19 cellular contexts compared by ENCODE assay signal in genomic region chr2:16084274-16084673, GRCh38.
A peak's percentile ranks its signal among the peaks of the same experiment; 100 is the strongest.
DNase-seq lines count a peak whose midpoint lies in the region; FAIRE-seq and TF ChIP-seq lines count a peak whose summit lies in the region.
"Had no signal": no experiment of that assay in that cellular context is flagged by ENCODE, and none has a peak within 500 bp of the region (broad histone marks: within the 10 kb centered on the region; RNA-seq: fewer than 3 reads in every experiment).

No MANE protein-coding gene starts in this region.

- FAIRE-seq in HTR-8/SVneo (lab: Jason Lieb, UNC), result no peak
- FAIRE-seq: G401.6, GM12892, H54 had no signal

- no peak overlapping the region for H3K14ac ChIP-seq in neuronal stem cell (ENCODE audit: low read length)

- no peaks in the 10 kb centered on the region for H3K4me1 ChIP-seq in endodermal cell (ENCODE audit: control insufficient read depth, insufficient read depth, low read length)
- H3K4me1 ChIP-seq in neuronal stem cell (ENCODE audit: control insufficient read depth in 2 of 2, insufficient read depth in 1 of 2, low read depth in 1 of 2, low read length in 2 of 2), result peaks cover 16 to 34% of the 10 kb centered on the region in 2 donors
- H3K4me1 ChIP-seq: Caco-2, HAP-1 had no signal

- H3K9me3 Mint-ChIP-seq in endodermal cell (no peaks in the 10 kb centered on the region), neural crest cell (no peaks in the 10 kb centered on the region), MCF 10A (ENCODE audit: unreplicated experiment) (peaks cover 8% of the 10 kb centered on the region)
- H3K9me3 Mint-ChIP-seq: CD8-positive, alpha-beta T cell had no signal

- 37 to 78% methylated on average over 2 to 8 of the region's 8 CpGs for WGBS in endodermal cell (ENCODE audit: insufficient coverage in 1 of 2, insufficient read length in 1 of 2), 2 experiments
- no CpG with 5 or more reads among the region's 8 CpGs for WGBS in neuronal stem cell (ENCODE audit: extremely low coverage in 2 of 2, insufficient read length in 2 of 2, insufficient replicate concordance in 1 of 2), 2 donors

- no peak overlapping the region for H2BK5ac ChIP-seq in neuronal stem cell (ENCODE audit: low read length)

- intact Hi-C loops in MCF 10A (cut with micrococcal nuclease), result no loop called here

- BruUV-seq in MCF 10A (replicated peaks; lab: Mats Ljungman, UMichigan), result no TSS peak

- H3K23ac ChIP-seq in neuronal stem cell (ENCODE audit: low read depth, low read length, poor library complexity), result no peak overlapping the region

- POLR2A ChIA-PET in MCF 10A (lab: Yijun Ruan, JAX), result no interaction called here

- no peaks in the 10 kb centered on the region for H3K27me3 ChIP-seq in endodermal cell (ENCODE audit: control insufficient read depth, insufficient read depth, low read length, poor library complexity, severe bottlenecking)
- H3K27me3 ChIP-seq in neuronal stem cell (ENCODE audit: control insufficient read depth in 3 of 3, insufficient read depth in 3 of 3, low read depth in 1 of 3, low read length in 3 of 3), result no peaks in the 10 kb centered on the region

- H3K9ac ChIP-seq in endodermal cell (ENCODE audit: extremely low read depth, low read length, poor library complexity, severe bottlenecking), result no peak overlapping the region
- no peak overlapping the region for H3K9ac ChIP-seq in neuronal stem cell (ENCODE audit: low read depth, low read length, poor library complexity)
- H3K9ac ChIP-seq: GM23248 had no signal

- no peak overlapping the region for H2BK15ac ChIP-seq in neuronal stem cell (ENCODE audit: low read length)

- no peak overlapping the region for H3K4me3 Mint-ChIP-seq in endodermal cell
- H3K4me3 Mint-ChIP-seq in neural crest cell, result peak overlapping the region; percentile 73
- H3K4me3 Mint-ChIP-seq in MCF 10A (ENCODE audit: unreplicated experiment), result no peak overlapping the region
- H3K4me3 Mint-ChIP-seq: CD8-positive, alpha-beta T cell; HFFc6 had no signal

- H4K8ac ChIP-seq in neuronal stem cell (ENCODE audit: low read depth, low read length), result no peak overlapping the region

- no peak overlapping the region for H2AK5ac ChIP-seq in neuronal stem cell (ENCODE audit: low read depth, low read length)

- H3K4ac ChIP-seq in neuronal stem cell (ENCODE audit: low read length), result no peak overlapping the region

- H3K79me1 ChIP-seq in neuronal stem cell (ENCODE audit: low read depth, low read length), result no peaks in the 10 kb centered on the region

- CTCF ChIA-PET in MCF 10A (lab: Yijun Ruan, JAX), result no interaction called here

- TF ChIP-seq CTCF in endodermal cell (conservative IDR thresholded peaks at IDR 0.05), result no peak
- no peak for TF ChIP-seq CTCF in neural crest cell (conservative IDR thresholded peaks at IDR 0.05)
- TF ChIP-seq CTCF in MCF 10A (IDR thresholded peaks at IDR 0.05; ENCODE audit: unreplicated experiment), result no peak

- H2BK120ac ChIP-seq in neuronal stem cell (ENCODE audit: low read depth, low read length), result no peak overlapping the region

- DNase-seq in ecto neural progenitor cell (ENCODE audit: low spot score), result peak; percentile 79
- peak; percentile 35 for DNase-seq in endodermal cell
- DNase-seq in neural crest cell (ENCODE audit: low read depth, low spot score), result peak; percentile 58
- peak; percentile 59 for DNase-seq in neuronal stem cell (ENCODE audit: low spot score)
- DNase-seq in MCF 10A (ENCODE audit: unreplicated experiment), result no peak
- no peak for DNase-seq in stimulated activated CD4-positive, alpha-beta T cell treated with anti-CD3 and anti-CD28 coated beads, Interleukin-2, amount 100 ng/mL, for 48 hours
- DNase-seq in NCI-H2227 (lab: John Stamatoyannopoulos, UW; ENCODE audit: unreplicated experiment), result no peak
- no peak for DNase-seq in HTR-8/SVneo (ENCODE audit: insufficient read length, low spot score)
- DNase-seq: C1 segment of cervical spinal cord; Caco-2; CD8-positive, alpha-beta T cell; DMS153; DND-41; GM23248; HFFc6 had no signal

- H3K4me3 ChIP-seq in endodermal cell (ENCODE audit: low read length) (no peak overlapping the region), neuronal stem cell (ENCODE audit: low read length in 2 of 2) (peak overlapping the region in 1 of 2 donors; percentile 16)
- H3K4me3 ChIP-seq: GM23248, HAP-1 had no signal

- H2AFZ ChIP-seq in neuronal stem cell (ENCODE audit: low read length), result peak overlapping the region; percentile 35
- H2AFZ ChIP-seq: GM23248 had no signal

- H3K18ac ChIP-seq in neuronal stem cell (ENCODE audit: low read length), result peak overlapping the region; percentile 16

- no peak overlapping the region for H3K4me2 ChIP-seq in neuronal stem cell (ENCODE audit: insufficient read depth, low read length, poor library complexity, severe bottlenecking)

- H3K36me3 ChIP-seq in endodermal cell (ENCODE audit: control insufficient read depth, insufficient read depth, low read length) (no peaks in the 10 kb centered on the region), neuronal stem cell (replicated peaks in 1 of 2; ENCODE audit: control insufficient read depth in 2 of 2, insufficient read depth in 2 of 2, low read length in 2 of 2) (no peaks in the 10 kb centered on the region)
- H3K36me3 ChIP-seq: HAP-1 had no signal

- H3K4me1 Mint-ChIP-seq in endodermal cell, result peaks cover 31% of the 10 kb centered on the region
- peaks cover 75% of the 10 kb centered on the region for H3K4me1 Mint-ChIP-seq in neural crest cell
- H3K4me1 Mint-ChIP-seq in MCF 10A (ENCODE audit: insufficient read depth, unreplicated experiment), result no peaks in the 10 kb centered on the region

- H2BK12ac ChIP-seq in neuronal stem cell (ENCODE audit: low read length), result no peak overlapping the region

- H3K9me3 ChIP-seq in endodermal cell (ENCODE audit: control insufficient read depth, low read length), result no peaks in the 10 kb centered on the region
- no peaks in the 10 kb centered on the region for H3K9me3 ChIP-seq in neuronal stem cell (replicated peaks in 1 of 2; ENCODE audit: control insufficient read depth in 2 of 2, insufficient read depth in 1 of 2, low read depth in 1 of 2, low read length in 2 of 2)
- H3K9me3 ChIP-seq: Caco-2, HAP-1 had no signal

- H4K91ac ChIP-seq in neuronal stem cell (ENCODE audit: low read depth, low read length, poor library complexity), result no peak overlapping the region

- no peaks in the 10 kb centered on the region for H3K36me3 Mint-ChIP-seq in endodermal cell (ENCODE audit: low read depth)
- H3K36me3 Mint-ChIP-seq in neural crest cell (ENCODE audit: low read depth), result no peaks in the 10 kb centered on the region
- H3K36me3 Mint-ChIP-seq in MCF 10A (ENCODE audit: insufficient read depth, unreplicated experiment), result no peaks in the 10 kb centered on the region
- H3K36me3 Mint-ChIP-seq: CD8-positive, alpha-beta T cell had no signal

- peaks cover 2% of the 10 kb centered on the region for H3K27me3 Mint-ChIP-seq in endodermal cell (ENCODE audit: insufficient read depth)
- no peaks in the 10 kb centered on the region for H3K27me3 Mint-ChIP-seq in neural crest cell (ENCODE audit: low read depth)
- no peaks in the 10 kb centered on the region for H3K27me3 Mint-ChIP-seq in MCF 10A (ENCODE audit: insufficient read depth, unreplicated experiment)

- H3K27ac ChIP-seq in endodermal cell (ENCODE audit: low read depth, low read length) (peak overlapping the region; percentile 78), neuronal stem cell (replicated peaks; ENCODE audit: low read length) (peak overlapping the region; percentile 56)
- H3K27ac ChIP-seq: GM23248 had no signal

- H3K27ac Mint-ChIP-seq in endodermal cell, result no peak overlapping the region
- peak overlapping the region; percentile 98 for H3K27ac Mint-ChIP-seq in neural crest cell (ENCODE audit: unreplicated experiment)
- H3K27ac Mint-ChIP-seq in MCF 10A (ENCODE audit: low read depth, unreplicated experiment), result no peak overlapping the region
- H3K27ac Mint-ChIP-seq: CD8-positive, alpha-beta T cell; HFFc6 had no signal

Comparison
In these comparisons a context has a peak if more than half of its experiments do, and no peak if none do; other contexts are left out.
1. DNase-seq: peak in ecto neural progenitor cell (single experiment), endodermal cell (single experiment), neural crest cell (single experiment) and neuronal stem cell (single experiment); none in MCF 10A (single experiment), stimulated activated CD4-positive, alpha-beta T cell treated with anti-CD3 and anti-CD28 coated beads, Interleukin-2, amount 100 ng/mL, for 48 hours (0 of 2), NCI-H2227 (single experiment) and HTR-8/SVneo (single experiment).